In the genomic region with DNA sequence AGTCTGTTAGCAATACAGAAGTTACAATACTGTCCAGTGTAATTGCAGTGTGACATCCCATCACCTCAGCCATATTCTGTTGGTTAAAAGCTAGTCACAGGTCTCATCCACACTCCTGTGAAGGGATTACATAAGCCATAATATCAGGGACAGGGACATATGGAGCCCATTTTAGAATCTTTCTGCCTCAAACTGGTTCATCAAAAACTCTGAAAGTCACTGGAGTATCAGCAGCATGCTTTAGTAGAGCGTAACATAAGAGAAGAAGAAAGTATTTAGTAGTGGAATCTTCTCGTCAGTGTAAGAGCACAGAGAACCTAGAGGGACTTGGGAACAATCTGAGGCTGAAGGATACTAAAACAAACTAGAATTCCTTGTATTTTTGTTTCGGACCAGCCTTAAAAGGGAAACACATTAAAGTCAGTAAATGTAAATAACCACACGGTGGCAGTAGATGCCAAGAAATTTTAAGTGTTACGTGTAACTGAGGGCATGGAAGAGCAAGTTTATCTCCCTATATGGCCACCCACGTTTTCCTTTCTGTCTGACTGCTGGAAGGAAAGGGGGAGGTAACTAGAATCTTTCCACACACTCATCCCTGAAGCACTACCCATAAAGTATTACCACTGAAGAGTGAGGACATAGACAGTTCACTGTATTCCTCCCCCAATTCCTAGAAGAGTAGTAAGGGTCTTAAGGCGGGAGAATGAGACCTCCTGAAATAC, we compare ENCODE assay signal across 8 cellular contexts. TPM values are rescaled to one million over a fixed set of nuclear protein-coding genes. Genes with fewer than 3 reads are reported as not detected.
DNase-seq lines count a peak whose midpoint lies in the region; ATAC-seq, FAIRE-seq and TF ChIP-seq lines count a peak whose summit lies in the region.

No MANE protein-coding gene starts in this region.

- peak overlapping the region; percentile 54 for H3K4me3 Mint-ChIP-seq in chondrocyte (ENCODE audit: unreplicated experiment)

- FAIRE-seq in GM12892 (lab: Jason Lieb, UNC), result peak; percentile 89

- peaks cover 4% of the 10 kb centered on the region for H3K27me3 ChIP-seq in RWPE2 (ENCODE audit: insufficient read depth, poor library complexity, severe bottlenecking)

- no peak for TF ChIP-seq POLR2A in GM12892 (IDR thresholded peaks at IDR 0.05; ENCODE audit: low read depth, low read length)

- no peaks in the 10 kb centered on the region for H3K27me3 Mint-ChIP-seq in chondrocyte (ENCODE audit: low read depth)

- H3K27ac Mint-ChIP-seq in chondrocyte (ENCODE audit: unreplicated experiment), result peak overlapping the region; percentile 55

- H3K9me3 Mint-ChIP-seq in chondrocyte (ENCODE audit: low read depth), result no peaks in the 10 kb centered on the region

- H3K36me3 ChIP-seq in RWPE2 (ENCODE audit: low read depth), result no peaks in the 10 kb centered on the region

- ATAC-seq in HG02759 (IDR thresholded peaks at IDR 0.05; ENCODE audit: unreplicated experiment) (peak; percentile 95), RWPE2 (ENCODE audit: low read depth) (peak; percentile 91), left colon (peak; percentile 92)
- peak; percentile 92 for ATAC-seq in stimulated activated naive CD8-positive, alpha-beta T cell treated with anti-CD3 and anti-CD28 coated beads, Interleukin-15, Interleukin-2, amounts not matched to agents 100 U/mL and 50 U/mL, for 24 hours

- peak; percentile 92 for DNase-seq in AG10803 (ENCODE audit: low read depth)
- peak; percentile 25 for DNase-seq in GM12892 (ENCODE audit: insufficient read length)
- peak; percentile 68 for DNase-seq in MV-4-11 (lab: John Stamatoyannopoulos, UW)
- no peak for DNase-seq in RWPE2 (ENCODE audit: low spot score)
- DNase-seq in chondrocyte (ENCODE audit: low spot score), result no peak
- DNase-seq in left colon, result peak in 1 of 2 donors; percentile 34
- DNase-seq in stimulated activated naive CD8-positive, alpha-beta T cell treated with anti-CD3 and anti-CD28 coated beads, Interleukin-15, Interleukin-2, amounts not matched to agents 100 U/mL and 50 U/mL, for 24 hours, result peak; percentile 25

- H3K4me1 Mint-ChIP-seq in chondrocyte (ENCODE audit: low read depth), result peaks cover 10% of the 10 kb centered on the region

- peak; percentile 64 for TF ChIP-seq CTCF in AG10803 (conservative IDR thresholded peaks at IDR 0.05; ENCODE audit: low read length)
- TF ChIP-seq CTCF in RWPE2 (IDR thresholded peaks at IDR 0.05; ENCODE audit: poor library complexity, severe bottlenecking), result peak; percentile 74
- TF ChIP-seq CTCF in chondrocyte (IDR thresholded peaks at IDR 0.05), result peak; percentile 95

- peak overlapping the region; percentile 30 for H3K4me3 ChIP-seq in AG10803 (ENCODE audit: low read length)
- H3K4me3 ChIP-seq in RWPE2 (ENCODE audit: severe bottlenecking), result no peak overlapping the region

- intact Hi-C loops in left colon (cut with DNase I, micrococcal nuclease), result loop anchor here in 1 of 2 donors (10.0 kb wide), 1 partner anchor 1056 kb away; no protein-coding TSS in a partner anchor

- H3K27ac ChIP-seq in RWPE2 (ENCODE audit: poor library complexity, severe bottlenecking), result no peak overlapping the region

- H3K9me3 ChIP-seq in RWPE2 (ENCODE audit: severe bottlenecking), result no peaks in the 10 kb centered on the region

- no peaks in the 10 kb centered on the region for H3K36me3 Mint-ChIP-seq in chondrocyte (ENCODE audit: low read depth)

- H3K4me1 ChIP-seq in RWPE2 (ENCODE audit: insufficient read depth, poor library complexity, severe bottlenecking), result peaks cover 4% of the 10 kb centered on the region

RNA-seq across cellular contexts. Expression of a gene that starts 41.6 kb away (rescaled TPM):
- 17.2 TPM for polyA plus RNA-seq in GM12892 (2012; ENCODE audit: missing spikeins)
- total RNA-seq in chondrocyte (12.6 to 16.5 TPM (median 13.5 TPM) in 3 replicates), left colon (10 to 100 TPM; 27.6 to 28.4 TPM)

RNA-seq across cellular contexts. Expression of a gene that starts 42.1 kb away (rescaled TPM):
- polyA plus RNA-seq in GM12892 (2012; ENCODE audit: missing spikeins), result 4.9 TPM
- total RNA-seq in chondrocyte, result 2.0 to 5.2 TPM (median 2.2 TPM) in 3 replicates
- 10 to 100 TPM; 12.3 to 22.9 TPM for total RNA-seq in left colon

Comparison
In these comparisons a context has a peak if more than half of its experiments do, and no peak if none do; other contexts are left out.
1. DNase-seq: peak in AG10803 (single experiment), GM12892 (single experiment), MV-4-11 (single experiment) and stimulated activated naive CD8-positive, alpha-beta T cell treated with anti-CD3 and anti-CD28 coated beads, Interleukin-15, Interleukin-2, amounts not matched to agents 100 U/mL and 50 U/mL, for 24 hours (single experiment); none in RWPE2 (single experiment) and chondrocyte (single experiment).
2. Peak in every context shown above with its lines, with median percentiles within 50 percentile points of each other: CTCF ChIP-seq and ATAC-seq.